1 cellular context compared by ENCODE assay signal in genomic region chr12:13079440-13079906, GRCh38.
TF ChIP-seq lines count a peak whose summit lies in the region.

No MANE protein-coding gene starts in this region.

TF ChIP-seq in HepG2, 621 proteins besides CTCF, POLR2A, EP300 and RAD21 (continued from another document and continues in another):
- 0 out of 2 replicates have a peak, but pooled peaks have one; percentile 37 for TF ChIP-seq KIAA2018 (CRISPR knock-in tag; IDR thresholded peaks at IDR 0.05; ENCODE audit: borderline replicate concordance)
- TF ChIP-seq MTERF4 (CRISPR knock-in tag; IDR thresholded peaks at IDR 0.05), result no peak
- TF ChIP-seq DPF2 (CRISPR knock-in tag; IDR thresholded peaks at IDR 0.05; ENCODE audit: borderline replicate concordance, low read depth), result peak; percentile 59; the same call in 1 of the 2 replicates
- peak; percentile 67 for TF ChIP-seq NCOA2 (CRISPR knock-in tag; IDR thresholded peaks at IDR 0.05)
- TF ChIP-seq TFDP1 (CRISPR knock-in tag; IDR thresholded peaks at IDR 0.05; ENCODE audit: borderline replicate concordance), result 0 out of 2 replicates have a peak, but pooled peaks have one; percentile 26
- no peak for TF ChIP-seq MTF2 (CRISPR knock-in tag; IDR thresholded peaks at IDR 0.05; ENCODE audit: borderline replicate concordance)
- TF ChIP-seq FOXM1 (CRISPR knock-in tag; IDR thresholded peaks at IDR 0.05), result no peak
- no peak for TF ChIP-seq MIER3 (CRISPR knock-in tag; IDR thresholded peaks at IDR 0.05; ENCODE audit: borderline replicate concordance)
- TF ChIP-seq ZSCAN12 (CRISPR knock-in tag; IDR thresholded peaks at IDR 0.05), result no peak
- TF ChIP-seq SIN3A (IDR thresholded peaks at IDR 0.05; ENCODE audit: borderline replicate concordance, low read depth, low read length), result no peak
- TF ChIP-seq SNAPC5 (CRISPR knock-in tag; IDR thresholded peaks at IDR 0.05; ENCODE audit: borderline replicate concordance), result no peak
- TF ChIP-seq ZSCAN25 (CRISPR knock-in tag; IDR thresholded peaks at IDR 0.05), result no peak
- TF ChIP-seq HNRNPUL1 (IDR thresholded peaks at IDR 0.05; ENCODE audit: low read depth, low read length), result no peak
- TF ChIP-seq ZNF766 (CRISPR knock-in tag; IDR thresholded peaks at IDR 0.05; ENCODE audit: borderline replicate concordance), result no peak
- no peak for TF ChIP-seq ZSCAN22 (CRISPR knock-in tag; IDR thresholded peaks at IDR 0.05)
- peak; percentile 95 for TF ChIP-seq SOX5 (CRISPR knock-in tag; IDR thresholded peaks at IDR 0.05; ENCODE audit: borderline replicate concordance)
- peak; percentile 76 for TF ChIP-seq IKZF5 (CRISPR knock-in tag; IDR thresholded peaks at IDR 0.05)
- peak; percentile 65; the same call in 1 of the 2 replicates for TF ChIP-seq STAT6 (CRISPR knock-in tag; IDR thresholded peaks at IDR 0.05; ENCODE audit: borderline replicate concordance)
- no peak for TF ChIP-seq MED8 (CRISPR knock-in tag; IDR thresholded peaks at IDR 0.05; ENCODE audit: insufficient replicate concordance)
- no peak for TF ChIP-seq CEBPZ (IDR thresholded peaks at IDR 0.05; ENCODE audit: low read length)
- no peak for TF ChIP-seq ZNF841 (CRISPR knock-in tag; IDR thresholded peaks at IDR 0.05; ENCODE audit: borderline replicate concordance)
- TF ChIP-seq SALL2 (CRISPR knock-in tag; IDR thresholded peaks at IDR 0.05), result no peak
- no peak for TF ChIP-seq ZHX1 (CRISPR knock-in tag; IDR thresholded peaks at IDR 0.05; ENCODE audit: low read depth)
- TF ChIP-seq HIC2 (CRISPR knock-in tag; IDR thresholded peaks at IDR 0.05; ENCODE audit: low read depth), result no peak
- TF ChIP-seq ZSCAN31 (CRISPR knock-in tag; IDR thresholded peaks at IDR 0.05; ENCODE audit: low read depth), result no peak
- TF ChIP-seq SSRP1 (CRISPR knock-in tag; IDR thresholded peaks at IDR 0.05), result no peak; the same call in 1 of the 2 replicates
- TF ChIP-seq ATM (IDR thresholded peaks at IDR 0.05; ENCODE audit: borderline replicate concordance), result no peak
- TF ChIP-seq MXI1 (IDR thresholded peaks at IDR 0.05; ENCODE audit: borderline replicate concordance, low read depth, low read length), result no peak
- peak; percentile 20 for TF ChIP-seq ASH2L (IDR thresholded peaks at IDR 0.05; ENCODE audit: insufficient read length, low read depth, low read length)
- TF ChIP-seq ZNF660 (CRISPR knock-in tag; IDR thresholded peaks at IDR 0.05; ENCODE audit: borderline replicate concordance, low read depth), result no peak
- no peak for TF ChIP-seq FOXO4 (CRISPR knock-in tag; conservative IDR thresholded peaks at IDR 0.05)
